ENCODE assay signal across 8 cellular contexts in genomic region chr9:4792054-4792571, GRCh38. TPM values are rescaled to one million over a fixed set of nuclear protein-coding genes. Genes with fewer than 3 reads are reported as not detected.
DNase-seq lines count a peak whose midpoint lies in the region; ATAC-seq and TF ChIP-seq lines count a peak whose summit lies in the region.

No MANE protein-coding gene starts in this region.

- H2BK5ac ChIP-seq in mesenchymal stem cell (ENCODE audit: low read depth, low read length, poor library complexity, severe bottlenecking), result no peak overlapping the region

- ATAC-seq in GM21619 (IDR thresholded peaks at IDR 0.05; ENCODE audit: unreplicated experiment), result peak; percentile 33

- H3K4me1 ChIP-seq in Karpas-422 (ENCODE audit: low read length) (peaks cover 27% of the 10 kb centered on the region), breast epithelium (peaks cover 0 to 6% of the 10 kb centered on the region in 2 donors), mesenchymal stem cell (ENCODE audit: control insufficient read depth, insufficient read depth, low read depth, low read length) (peaks cover 5% of the 10 kb centered on the region)

- peaks cover 9% of the 10 kb centered on the region; the same call in 1 of the 2 replicates for H3K36me3 ChIP-seq in Karpas-422 (ENCODE audit: insufficient read depth, low read length)
- H3K36me3 ChIP-seq in breast epithelium, result no peaks in the 10 kb centered on the region
- H3K36me3 ChIP-seq in mesenchymal stem cell (ENCODE audit: control insufficient read depth in 1 of 2, insufficient read depth in 2 of 2, low read depth in 1 of 2, low read length in 2 of 2), result no peaks in the 10 kb centered on the region

- peak overlapping the region; percentile 94 for H3K4me2 ChIP-seq in Karpas-422 (ENCODE audit: low read depth, low read length, poor library complexity, severe bottlenecking)
- peak overlapping the region; percentile 82 for H3K4me2 ChIP-seq in mesenchymal stem cell (ENCODE audit: low read length, poor library complexity, severe bottlenecking)

- no peak overlapping the region for H2BK15ac ChIP-seq in mesenchymal stem cell (ENCODE audit: low read depth, poor library complexity, severe bottlenecking)

- H3K79me2 ChIP-seq in Karpas-422 (ENCODE audit: low read length), result peaks cover 43% of the 10 kb centered on the region

- H3K9me2 ChIP-seq in Karpas-422 (replicated peaks; ENCODE audit: insufficient read depth, low read length), result no peaks in the 10 kb centered on the region

- no peak for TF ChIP-seq POLR2A in breast epithelium (IDR thresholded peaks at IDR 0.05)

- H3K4me3 ChIP-seq in Karpas-422 (ENCODE audit: low read length) (peak overlapping the region; percentile 76), breast epithelium (peak overlapping the region; percentile 74 to 88 (median 86)), mesenchymal stem cell (ENCODE audit: insufficient read depth in 1 of 2, low read depth in 1 of 2, low read length in 2 of 2) (peak overlapping the region; percentile 57 to 91)

- peaks cover 17% of the 10 kb centered on the region for H4K20me1 ChIP-seq in Karpas-422 (ENCODE audit: insufficient read depth, low read depth, low read length)

- no peak for TF ChIP-seq CTCF in breast epithelium (IDR thresholded peaks at IDR 0.05)

- peaks cover 7% of the 10 kb centered on the region for H3K79me1 ChIP-seq in mesenchymal stem cell (replicated peaks; ENCODE audit: low read length, poor library complexity, severe bottlenecking)

- H3K4ac ChIP-seq in mesenchymal stem cell (ENCODE audit: low read depth in 1 of 2, low read length in 2 of 2), result no peak overlapping the region

- H2AFZ ChIP-seq in Karpas-422 (ENCODE audit: low read length) (peak overlapping the region; percentile 94), mesenchymal stem cell (ENCODE audit: low read depth, low read length) (peak overlapping the region; percentile 66)

- 4% methylated on average over 23 of the region's 23 CpGs for WGBS in mesenchymal stem cell

- DNase-seq in DMS53 (lab: John Stamatoyannopoulos, UW) (peak; percentile 65), Karpas-422 (peak; percentile 48), breast epithelium (ENCODE audit: low spot score in 2 of 2) (no peak), mesenchymal stem cell (no peak), epidermal melanocyte (ENCODE audit: insufficient read length, low spot score) (no peak), GM19238 (ENCODE audit: insufficient read length, low spot score) (no peak), cerebellar nuclear complex (lab: John Stamatoyannopoulos, UW) (no peak)

- no peaks in the 10 kb centered on the region for H3K27me3 ChIP-seq in Karpas-422 (ENCODE audit: low read length)
- H3K27me3 ChIP-seq in breast epithelium, result no peaks in the 10 kb centered on the region
- no peaks in the 10 kb centered on the region for H3K27me3 ChIP-seq in mesenchymal stem cell (ENCODE audit: control insufficient read depth in 1 of 2, insufficient read depth in 1 of 2, low read length in 2 of 2)

- H3K23ac ChIP-seq in mesenchymal stem cell (ENCODE audit: low read length in 2 of 2), result no peak overlapping the region

- H4K91ac ChIP-seq in mesenchymal stem cell (ENCODE audit: low read length), result no peak overlapping the region

- intact Hi-C loops in breast epithelium (cut with DNase I; ENCODE audit: low total_unique reads), result no loop called here

- H3K27ac ChIP-seq in Karpas-422 (ENCODE audit: low read length), result no peak overlapping the region
- peak overlapping the region; percentile 48 to 89 for H3K27ac ChIP-seq in breast epithelium
- H3K27ac ChIP-seq in mesenchymal stem cell (ENCODE audit: low read length, poor library complexity, severe bottlenecking), result peak overlapping the region; percentile 7

- no peak overlapping the region for H3K14ac ChIP-seq in mesenchymal stem cell (ENCODE audit: low read length in 2 of 2)

- H3K18ac ChIP-seq in mesenchymal stem cell (ENCODE audit: low read depth in 1 of 2, low read length in 2 of 2), result peak overlapping the region in 1 of 2 experiments; percentile 50

- no peak overlapping the region for H2AK5ac ChIP-seq in mesenchymal stem cell (ENCODE audit: low read length, severe bottlenecking)

- H4K8ac ChIP-seq in mesenchymal stem cell (ENCODE audit: low read length), result no peak overlapping the region

- H3K9ac ChIP-seq in Karpas-422 (ENCODE audit: low read length), result peak overlapping the region; percentile 74
- peak overlapping the region; percentile 77 for H3K9ac ChIP-seq in mesenchymal stem cell (ENCODE audit: low read length)

- H2BK12ac ChIP-seq in mesenchymal stem cell (ENCODE audit: low read length in 2 of 2), result peak overlapping the region in 1 of 2 experiments; percentile 52

- H3K9me3 ChIP-seq in Karpas-422 (ENCODE audit: low read length) (no peaks in the 10 kb centered on the region), breast epithelium (no peaks in the 10 kb centered on the region), mesenchymal stem cell (ENCODE audit: control insufficient read depth, low read length) (no peaks in the 10 kb centered on the region)

- H2BK120ac ChIP-seq in mesenchymal stem cell (ENCODE audit: low read depth, low read length), result no peak overlapping the region

RNA-seq across cellular contexts. Expression of gene RCL1, which starts 0.6 kb away (rescaled TPM):
- total RNA-seq in Karpas-422 (2014; rRNA removed; shearing (Covaris generic); ENCODE audit: low replicate concordance), result 24.9 and 31.0 TPM in 2 replicates
- 100 to 1,000 TPM in 1 of 3 donors, 10 to 100 TPM in 2; 41.3 to 111 (median 46.7) TPM for total RNA-seq in breast epithelium
- polyA plus RNA-seq in mesenchymal stem cell (2013, experiment 1 of 2), result 12.5 TPM
- polyA plus RNA-seq in mesenchymal stem cell (2013, experiment 2 of 2), result 13.8 TPM

RNA-seq across cellular contexts. Expression of gene AK3, which starts 51.1 kb away (rescaled TPM):
- total RNA-seq in Karpas-422 (2014; rRNA removed; shearing (Covaris generic); ENCODE audit: low replicate concordance), result 49.8 and 67.3 TPM in 2 replicates
- total RNA-seq in breast epithelium, result 100 to 1,000 TPM in 1 of 3 donors, 10 to 100 TPM in 2; 80.3 to 123 (median 84.6) TPM
- 48.7 TPM for polyA plus RNA-seq in mesenchymal stem cell (2013, experiment 1 of 2)
- polyA plus RNA-seq in mesenchymal stem cell (2013, experiment 2 of 2), result 50.3 TPM

Comparison
In these comparisons a context has a peak if more than half of its experiments do, and no peak if none do; other contexts are left out.
1. DNase-seq: peak in DMS53 (single experiment) and Karpas-422 (single experiment); none in breast epithelium (0 of 2), mesenchymal stem cell (single experiment), epidermal melanocyte (single experiment), GM19238 (single experiment) and cerebellar nuclear complex (0 of 2).
2. Peak in every context shown above with its lines, with median percentiles within 50 percentile points of each other: H3K4me3 ChIP-seq.